Comparison of ENCODE assay signal across 25 cellular contexts in genomic region chr16:65225488-65225887, GRCh38.
"Had no signal": no experiment of that assay in that cellular context is flagged by ENCODE, and none has a peak within 500 bp of the region (broad histone marks: within the 10 kb centered on the region; RNA-seq: fewer than 3 reads in every experiment).

No MANE protein-coding gene starts in this region.

- FAIRE-seq: HepG2, HTR-8/SVneo, RCC 7860 had no signal

- H3K4me3 ChIP-seq: MG63, SJSA1, SK-N-MC had no signal

- DNase-seq: IMR-90, Karpas-422, KG1, MG63, NCI-H1092, NCI-H1105 treated with DMSO at 0.1 percent for 48 hours, NCI-H1417 treated with DMSO at 0.1 percent for 48 hours, NCI-H146, NCI-H1694 treated with DMSO at 0.1 percent for 48 hours, NCI-H1930, NCI-H2081, NCI-H2107, NCI-H2227 treated with DMSO at 0.1 percent for 48 hours, NCI-H524 treated with DMSO at 0.1 percent for 48 hours, NCI-H69, NCI-H774, Right ventricle myocardium superior, RPMI8226, SIG-M5 had no signal

- H3K4me1 ChIP-seq: SJSA1 had no signal

- H3K27me3 ChIP-seq: MG63, SJSA1 had no signal

- H3K27ac ChIP-seq: HL-60, SJSA1, SK-N-MC had no signal

- H3K9me3 ChIP-seq: MG63, SJSA1 had no signal

- H3K36me3 ChIP-seq: MG63, SJSA1 had no signal
